8 cellular contexts compared by ENCODE assay signal in the genomic region with DNA sequence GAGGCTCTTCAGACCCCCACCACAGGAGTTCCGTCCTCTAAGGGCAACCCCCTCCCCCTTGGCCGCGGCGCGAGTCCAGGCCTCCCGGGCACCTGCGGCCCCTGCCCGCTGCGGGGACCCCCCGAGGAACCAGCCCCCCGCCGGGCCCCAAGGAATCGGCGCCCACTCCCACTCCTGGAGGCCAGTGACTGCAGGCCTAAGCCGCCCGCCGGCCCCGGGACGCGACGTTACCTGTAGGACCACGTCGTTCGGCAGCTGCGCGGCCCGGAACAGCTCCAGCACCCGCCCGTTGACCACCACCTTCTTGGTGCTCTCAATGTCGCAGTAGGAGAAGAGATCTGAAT.
DNase-seq lines count a peak whose midpoint lies in the region; FAIRE-seq and TF ChIP-seq lines count a peak whose summit lies in the region.

No MANE protein-coding gene starts in this region.

- H3K4me1 ChIP-seq in KMS-11 (ENCODE audit: low read depth, poor library complexity, severe bottlenecking) (peaks cover 35% of the 10 kb centered on the region), mucosa of rectum (ENCODE audit: control insufficient read depth in 2 of 2, insufficient read depth in 2 of 2, low read length in 2 of 2) (peaks cover 18 to 29% of the 10 kb centered on the region in 2 donors)

- H3K27me3 ChIP-seq in KMS-11 (ENCODE audit: insufficient read depth, low read depth): no peaks in the 10 kb centered on the region
- no peaks in the 10 kb centered on the region for H3K27me3 ChIP-seq in mucosa of rectum (ENCODE audit: control insufficient read depth in 2 of 2, insufficient read depth in 2 of 2, low read length in 2 of 2)

- DNase-seq in GM18507 (ENCODE audit: extremely low spot score, insufficient read length, low read depth) (peak; percentile 18), coronary artery (ENCODE audit: low spot score) (peak; percentile 75), SKM-1 (lab: John Stamatoyannopoulos, UW; ENCODE audit: unreplicated experiment) (no peak), NCI-H2171 (lab: John Stamatoyannopoulos, UW) (no peak), NCI-H446 treated with DMSO at 0.1 percent for 48 hours (lab: John Stamatoyannopoulos, UW) (no peak)
- no peak for DNase-seq in NK-92 treated with Interleukin-12 subunit alpha and Interleukin-12 subunit beta, amount 100 ng/mL, for 24 hours (lab: John Stamatoyannopoulos, UW)

- peak overlapping the region; percentile 96 for H3K4me2 ChIP-seq in KMS-11

- peak overlapping the region; percentile 84; the same call in 1 of the 2 replicates for H3K27ac ChIP-seq in KMS-11
- peak overlapping the region; percentile 84 to 87 for H3K27ac ChIP-seq in coronary artery
- peak overlapping the region; percentile 89 to 95 for H3K27ac ChIP-seq in mucosa of rectum (ENCODE audit: low read depth in 2 of 2, low read length in 2 of 2)

- H2AFZ ChIP-seq in KMS-11 (ENCODE audit: low read depth): peak overlapping the region; percentile 72

- no peaks in the 10 kb centered on the region for H3K9me3 ChIP-seq in mucosa of rectum (ENCODE audit: control insufficient read depth in 2 of 2, low read length in 2 of 2)

- H3K9ac ChIP-seq in KMS-11: peak overlapping the region; percentile 97
- H3K9ac ChIP-seq in mucosa of rectum (ENCODE audit: low read depth in 1 of 2, low read length in 2 of 2): peak overlapping the region; percentile 79 to 88

- FAIRE-seq in GM18507 (lab: Jason Lieb, UNC): peak; percentile 54

- no peak for TF ChIP-seq CTCF in KMS-11 (conservative IDR thresholded peaks at IDR 0.05; ENCODE audit: low read depth, low read length)
- no peak for TF ChIP-seq CTCF in coronary artery (IDR thresholded peaks at IDR 0.05)

- H4K20me1 ChIP-seq in KMS-11 (ENCODE audit: insufficient read depth): 0 out of 2 replicates have a peak, but pooled peaks cover under 1% of the 10 kb centered on the region

- H3K79me2 ChIP-seq in KMS-11 (ENCODE audit: insufficient read depth, low read depth): peaks cover 52% of the 10 kb centered on the region

- no peak overlapping the region for H3K4me3 ChIP-seq in KMS-11 (IDR thresholded peaks at IDR 0.05; ENCODE audit: insufficient read depth, low read depth, low read length)
- peak overlapping the region; percentile 87 for H3K4me3 ChIP-seq in coronary artery
- H3K4me3 ChIP-seq in mucosa of rectum (ENCODE audit: low read length in 2 of 2): peak overlapping the region; percentile 68 to 89

- H3K36me3 ChIP-seq in KMS-11 (ENCODE audit: insufficient read depth) (no peaks in the 10 kb centered on the region), mucosa of rectum (ENCODE audit: control insufficient read depth in 2 of 2, insufficient read depth in 2 of 2, low read length in 2 of 2) (no peaks in the 10 kb centered on the region)

Comparison
In these comparisons a context has a peak if more than half of its experiments do, and no peak if none do; other contexts are left out.
1. DNase-seq: peak in GM18507 (single experiment) and coronary artery (single experiment); none in SKM-1 (single experiment), NCI-H2171 (single experiment), NCI-H446 treated with DMSO at 0.1 percent for 48 hours (single experiment) and NK-92 treated with Interleukin-12 subunit alpha and Interleukin-12 subunit beta, amount 100 ng/mL, for 24 hours (single experiment).
2. Peak in every context shown above with its lines, with median percentiles within 50 percentile points of each other: H3K27ac ChIP-seq.